8 cellular contexts compared by ENCODE assay signal in the genomic region with DNA sequence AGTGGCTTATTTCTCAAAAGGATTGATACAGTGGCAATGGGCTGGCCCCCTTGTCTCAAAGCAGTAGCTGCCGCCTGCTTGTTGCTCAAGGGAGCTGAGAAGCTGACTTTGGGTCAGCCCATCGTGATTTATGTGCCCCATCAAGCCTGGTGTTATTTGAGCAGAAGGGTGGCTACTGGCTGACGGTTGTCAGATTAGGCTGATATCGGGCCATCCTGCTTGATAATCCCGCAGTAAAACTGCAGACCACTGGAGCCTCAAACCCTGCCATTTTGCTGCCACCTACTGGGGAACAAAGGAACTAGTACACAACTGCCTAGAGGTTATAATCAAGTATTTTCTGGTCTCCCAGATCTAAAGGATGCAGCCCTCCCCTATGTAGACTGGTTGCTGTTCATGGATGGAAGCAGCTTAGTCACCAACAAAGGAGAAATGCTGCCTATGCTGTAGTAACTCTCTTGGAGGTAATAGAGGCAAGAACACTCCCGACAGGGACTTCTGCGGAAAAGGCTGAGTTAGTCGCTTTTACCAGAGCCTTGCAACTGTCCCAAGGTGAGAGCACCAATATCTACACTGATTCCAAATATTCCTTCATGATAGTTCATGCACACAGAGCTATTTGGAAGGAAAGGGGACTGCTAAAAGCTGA.
DNase-seq lines count a peak whose midpoint lies in the region; ATAC-seq and TF ChIP-seq lines count a peak whose summit lies in the region.

No MANE protein-coding gene starts in this region.

- TF ChIP-seq POLR2A in heart left ventricle (IDR thresholded peaks at IDR 0.05): no peak

- TF ChIP-seq CTCF in RWPE1 (conservative IDR thresholded peaks at IDR 0.05; ENCODE audit: low read depth): peak; percentile 90
- peak; percentile 63 to 91 (median 80) for TF ChIP-seq CTCF in heart left ventricle (IDR thresholded peaks at IDR 0.05)

- H3K27me3 ChIP-seq in heart left ventricle: peaks cover 0 to 16% (median 0%) of the 10 kb centered on the region in 9 donors

- no peak overlapping the region for H3K27ac Mint-ChIP-seq in activated naive CD8-positive, alpha-beta T cell treated with anti-CD3 and anti-CD28 coated beads, Interleukin-2, amount 10 ng/mL, durations not matched to agents 7 days and 5 days

- no peak overlapping the region for H3K27ac ChIP-seq in RWPE1
- H3K27ac ChIP-seq in heart left ventricle: no peak overlapping the region

- intact Hi-C loops in heart left ventricle (cut with DNase I): loop anchor here (1.0 to 10.0 kb wide), 9 partner anchors 73 to 361 kb away; no protein-coding TSS in a partner anchor

- H3K4me1 ChIP-seq in heart left ventricle: no peaks in the 10 kb centered on the region

- H3K4me1 Mint-ChIP-seq in activated naive CD8-positive, alpha-beta T cell treated with anti-CD3 and anti-CD28 coated beads, Interleukin-2, amount 10 ng/mL, durations not matched to agents 7 days and 5 days: no peaks in the 10 kb centered on the region

- H3K9me3 ChIP-seq in heart left ventricle: no peaks in the 10 kb centered on the region

- peaks cover 3% of the 10 kb centered on the region for H3K27me3 Mint-ChIP-seq in activated naive CD8-positive, alpha-beta T cell treated with anti-CD3 and anti-CD28 coated beads, Interleukin-2, amount 10 ng/mL, durations not matched to agents 7 days and 5 days

- peak; percentile 50 for DNase-seq in DMS153 treated with DMSO at 0.1 percent for 48 hours (lab: John Stamatoyannopoulos, UW; ENCODE audit: unreplicated experiment)
- DNase-seq in Kasumi-1 (lab: John Stamatoyannopoulos, UW): peak; percentile 79 to 80
- DNase-seq in RWPE1 (ENCODE audit: low spot score): peak; percentile 62
- peak; percentile 31 for DNase-seq in activated naive CD8-positive, alpha-beta T cell treated with anti-CD3 and anti-CD28 coated beads, Interleukin-2, amount 10 ng/mL, durations not matched to agents 7 days and 5 days
- DNase-seq in heart left ventricle: peak in 4 of 5 donors; percentile 19 to 35 (median 26)
- DNase-seq in renal cortical epithelial cell (ENCODE audit: low read depth): peak; percentile 51
- no peak for DNase-seq in cortex of kidney (lab: John Stamatoyannopoulos, UW)

- WGBS in heart left ventricle, 4 donors: 38 to 44% (median 42%) methylated on average over 8 of the region's 8 CpGs

- POLR2A ChIA-PET in RWPE1 (lab: Yijun Ruan, JAX; ENCODE audit: low non-redundant PET): no interaction called here
- POLR2A ChIA-PET in activated naive CD8-positive, alpha-beta T cell treated with anti-CD3 and anti-CD28 coated beads, Interleukin-2, amount 10 ng/mL, durations not matched to agents 7 days and 5 days (lab: Charles Lee): no interaction called here

- no peak overlapping the region for H3K4me3 Mint-ChIP-seq in activated naive CD8-positive, alpha-beta T cell treated with anti-CD3 and anti-CD28 coated beads, Interleukin-2, amount 10 ng/mL, durations not matched to agents 7 days and 5 days

- no peaks in the 10 kb centered on the region for H3K9me3 Mint-ChIP-seq in activated naive CD8-positive, alpha-beta T cell treated with anti-CD3 and anti-CD28 coated beads, Interleukin-2, amount 10 ng/mL, durations not matched to agents 7 days and 5 days

- CTCF ChIA-PET in RWPE1 (lab: Yijun Ruan, JAX): interaction anchor here (0.5 to 2.2 kb wide), 12 partner anchors 9 to 1632 kb away, joined by 3 to 10 read pairs (median 4); no protein-coding TSS in a partner anchor

- H3K36me3 Mint-ChIP-seq in activated naive CD8-positive, alpha-beta T cell treated with anti-CD3 and anti-CD28 coated beads, Interleukin-2, amount 10 ng/mL, durations not matched to agents 7 days and 5 days: no peaks in the 10 kb centered on the region

- no peak overlapping the region for H3K4me3 ChIP-seq in heart left ventricle

- no peaks in the 10 kb centered on the region for H3K36me3 ChIP-seq in heart left ventricle

- peak; percentile 49 for ATAC-seq in GM21360 (IDR thresholded peaks at IDR 0.05; ENCODE audit: unreplicated experiment)
- ATAC-seq in activated naive CD8-positive, alpha-beta T cell treated with anti-CD3 and anti-CD28 coated beads, Interleukin-2, amount 10 ng/mL, durations not matched to agents 7 days and 5 days (ENCODE audit: low read depth): peak; percentile 42
- peak in 2 of 4 donors; percentile 59 to 72 for ATAC-seq in heart left ventricle
